1 cellular context compared by ENCODE assay signal in the genomic region with DNA sequence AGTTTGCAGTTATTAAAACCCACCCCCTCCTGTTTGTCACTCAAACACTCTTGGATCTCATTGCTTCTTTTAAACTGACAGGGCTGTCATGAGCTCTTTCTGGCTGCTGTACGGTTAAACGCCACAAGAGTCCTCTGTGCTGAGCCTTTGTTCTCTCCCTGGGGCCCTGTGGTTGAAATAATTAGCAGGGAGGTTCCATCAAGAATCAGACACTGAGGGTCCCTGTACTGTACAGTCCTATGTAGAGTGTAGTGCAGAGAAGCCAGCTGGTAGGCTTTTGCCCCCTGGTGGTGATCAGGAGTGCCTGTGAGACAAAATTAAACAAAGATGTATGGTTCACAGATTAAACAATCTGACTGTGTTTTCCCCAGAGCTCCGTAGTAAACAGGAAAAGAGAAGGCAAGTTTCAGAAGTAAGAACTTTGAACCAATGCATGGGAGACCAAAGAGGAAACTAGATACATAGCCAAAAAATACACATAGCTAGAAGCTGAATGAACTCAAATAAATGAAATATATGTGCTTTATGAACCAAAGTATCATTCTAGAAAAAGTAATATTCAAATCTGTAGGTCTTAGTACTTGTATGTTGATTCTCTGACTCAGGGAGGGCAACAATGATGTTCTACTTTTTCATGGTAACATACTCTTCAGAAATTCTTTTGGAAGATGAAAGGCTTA.
TF ChIP-seq lines count a peak whose summit lies in the region.

No MANE protein-coding gene starts in this region.

TF ChIP-seq in K562, 482 proteins besides CTCF, POLR2A, EP300 and RAD21 (continued from another document):
- TF ChIP-seq, protein P1, sequence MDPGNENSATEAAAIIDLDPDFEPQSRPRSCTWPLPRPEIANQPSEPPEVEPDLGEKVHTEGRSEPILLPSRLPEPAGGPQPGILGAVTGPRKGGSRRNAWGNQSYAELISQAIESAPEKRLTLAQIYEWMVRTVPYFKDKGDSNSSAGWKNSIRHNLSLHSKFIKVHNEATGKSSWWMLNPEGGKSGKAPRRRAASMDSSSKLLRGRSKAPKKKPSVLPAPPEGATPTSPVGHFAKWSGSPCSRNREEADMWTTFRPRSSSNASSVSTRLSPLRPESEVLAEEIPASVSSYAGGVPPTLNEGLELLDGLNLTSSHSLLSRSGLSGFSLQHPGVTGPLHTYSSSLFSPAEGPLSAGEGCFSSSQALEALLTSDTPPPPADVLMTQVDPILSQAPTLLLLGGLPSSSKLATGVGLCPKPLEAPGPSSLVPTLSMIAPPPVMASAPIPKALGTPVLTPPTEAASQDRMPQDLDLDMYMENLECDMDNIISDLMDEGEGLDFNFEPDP (CRISPR knock-in tag; IDR thresholded peaks at IDR 0.05), result no peak
- TF ChIP-seq YBX1 (IDR thresholded peaks at IDR 0.05) (no peak), DNMT1 (IDR thresholded peaks at IDR 0.05) (no peak), ERF (CRISPR knock-in tag; IDR thresholded peaks at IDR 0.05) (no peak), ZNF778 (CRISPR knock-in tag; IDR thresholded peaks at IDR 0.05) (no peak), KAT8 (IDR thresholded peaks at IDR 0.05; ENCODE audit: low read depth) (no peak), BCL6 (CRISPR knock-in tag; IDR thresholded peaks at IDR 0.05) (no peak), ZNF212 (CRISPR knock-in tag; IDR thresholded peaks at IDR 0.05) (no peak), NFE2L1 (tag; IDR thresholded peaks at IDR 0.05; ENCODE audit: borderline replicate concordance, low read depth) (no peak), MTA1 (IDR thresholded peaks at IDR 0.05; ENCODE audit: borderline replicate concordance) (0 out of 2 replicates have a peak, but pooled peaks have one; percentile 8), ATF1 (CRISPR knock-in tag; IDR thresholded peaks at IDR 0.05) (no peak), ATF1 (tag; IDR thresholded peaks at IDR 0.05) (peak; percentile 35; the same call in 1 of the 2 replicates), HNRNPLL (IDR thresholded peaks at IDR 0.05; ENCODE audit: low read depth, low read length, poor library complexity, severe bottlenecking) (no peak), MAFF (IDR thresholded peaks at IDR 0.05; ENCODE audit: low read length) (no peak), FOXA3 (CRISPR knock-in tag; conservative IDR thresholded peaks at IDR 0.05 in 1 of 2, IDR thresholded peaks at IDR 0.05 in 1 of 2) (no peak), FOXM1 (IDR thresholded peaks at IDR 0.05; ENCODE audit: low read depth) (peak; percentile 33; the same call in 1 of the 2 replicates), FOXM1 (CRISPR knock-in tag; IDR thresholded peaks at IDR 0.05; ENCODE audit: low read depth) (no peak), TBP (optimal IDR thresholded peaks at IDR 0.05; ENCODE audit: low read depth, low read length) (no peak), SIRT6 (IDR thresholded peaks at IDR 0.05; ENCODE audit: low read depth, low read length) (no peak), NFYB (IDR thresholded peaks at IDR 0.05; ENCODE audit: extremely low read depth, insufficient read length) (no peak), ESRRA (IDR thresholded peaks at IDR 0.05; ENCODE audit: borderline replicate concordance, low read depth) (no peak), TCF3 (CRISPR knock-in tag; IDR thresholded peaks at IDR 0.05) (no peak), ZNF224 (CRISPR knock-in tag; IDR thresholded peaks at IDR 0.05) (no peak), RAD51 (IDR thresholded peaks at IDR 0.05; ENCODE audit: borderline replicate concordance, low read depth) (no peak)
- TF ChIP-seq, protein P2, sequence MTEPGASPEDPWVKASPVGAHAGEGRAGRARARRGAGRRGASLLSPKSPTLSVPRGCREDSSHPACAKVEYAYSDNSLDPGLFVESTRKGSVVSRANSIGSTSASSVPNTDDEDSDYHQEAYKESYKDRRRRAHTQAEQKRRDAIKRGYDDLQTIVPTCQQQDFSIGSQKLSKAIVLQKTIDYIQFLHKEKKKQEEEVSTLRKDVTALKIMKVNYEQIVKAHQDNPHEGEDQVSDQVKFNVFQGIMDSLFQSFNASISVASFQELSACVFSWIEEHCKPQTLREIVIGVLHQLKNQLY (CRISPR knock-in tag; conservative IDR thresholded peaks at IDR 0.05), result no peak
- TF ChIP-seq, protein P3, sequence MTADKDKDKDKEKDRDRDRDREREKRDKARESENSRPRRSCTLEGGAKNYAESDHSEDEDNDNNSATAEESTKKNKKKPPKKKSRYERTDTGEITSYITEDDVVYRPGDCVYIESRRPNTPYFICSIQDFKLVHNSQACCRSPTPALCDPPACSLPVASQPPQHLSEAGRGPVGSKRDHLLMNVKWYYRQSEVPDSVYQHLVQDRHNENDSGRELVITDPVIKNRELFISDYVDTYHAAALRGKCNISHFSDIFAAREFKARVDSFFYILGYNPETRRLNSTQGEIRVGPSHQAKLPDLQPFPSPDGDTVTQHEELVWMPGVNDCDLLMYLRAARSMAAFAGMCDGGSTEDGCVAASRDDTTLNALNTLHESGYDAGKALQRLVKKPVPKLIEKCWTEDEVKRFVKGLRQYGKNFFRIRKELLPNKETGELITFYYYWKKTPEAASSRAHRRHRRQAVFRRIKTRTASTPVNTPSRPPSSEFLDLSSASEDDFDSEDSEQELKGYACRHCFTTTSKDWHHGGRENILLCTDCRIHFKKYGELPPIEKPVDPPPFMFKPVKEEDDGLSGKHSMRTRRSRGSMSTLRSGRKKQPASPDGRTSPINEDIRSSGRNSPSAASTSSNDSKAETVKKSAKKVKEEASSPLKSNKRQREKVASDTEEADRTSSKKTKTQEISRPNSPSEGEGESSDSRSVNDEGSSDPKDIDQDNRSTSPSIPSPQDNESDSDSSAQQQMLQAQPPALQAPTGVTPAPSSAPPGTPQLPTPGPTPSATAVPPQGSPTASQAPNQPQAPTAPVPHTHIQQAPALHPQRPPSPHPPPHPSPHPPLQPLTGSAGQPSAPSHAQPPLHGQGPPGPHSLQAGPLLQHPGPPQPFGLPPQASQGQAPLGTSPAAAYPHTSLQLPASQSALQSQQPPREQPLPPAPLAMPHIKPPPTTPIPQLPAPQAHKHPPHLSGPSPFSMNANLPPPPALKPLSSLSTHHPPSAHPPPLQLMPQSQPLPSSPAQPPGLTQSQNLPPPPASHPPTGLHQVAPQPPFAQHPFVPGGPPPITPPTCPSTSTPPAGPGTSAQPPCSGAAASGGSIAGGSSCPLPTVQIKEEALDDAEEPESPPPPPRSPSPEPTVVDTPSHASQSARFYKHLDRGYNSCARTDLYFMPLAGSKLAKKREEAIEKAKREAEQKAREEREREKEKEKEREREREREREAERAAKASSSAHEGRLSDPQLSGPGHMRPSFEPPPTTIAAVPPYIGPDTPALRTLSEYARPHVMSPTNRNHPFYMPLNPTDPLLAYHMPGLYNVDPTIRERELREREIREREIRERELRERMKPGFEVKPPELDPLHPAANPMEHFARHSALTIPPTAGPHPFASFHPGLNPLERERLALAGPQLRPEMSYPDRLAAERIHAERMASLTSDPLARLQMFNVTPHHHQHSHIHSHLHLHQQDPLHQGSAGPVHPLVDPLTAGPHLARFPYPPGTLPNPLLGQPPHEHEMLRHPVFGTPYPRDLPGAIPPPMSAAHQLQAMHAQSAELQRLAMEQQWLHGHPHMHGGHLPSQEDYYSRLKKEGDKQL (CRISPR knock-in tag; IDR thresholded peaks at IDR 0.05; ENCODE audit: borderline replicate concordance), result no peak
- TF ChIP-seq, protein P4, sequence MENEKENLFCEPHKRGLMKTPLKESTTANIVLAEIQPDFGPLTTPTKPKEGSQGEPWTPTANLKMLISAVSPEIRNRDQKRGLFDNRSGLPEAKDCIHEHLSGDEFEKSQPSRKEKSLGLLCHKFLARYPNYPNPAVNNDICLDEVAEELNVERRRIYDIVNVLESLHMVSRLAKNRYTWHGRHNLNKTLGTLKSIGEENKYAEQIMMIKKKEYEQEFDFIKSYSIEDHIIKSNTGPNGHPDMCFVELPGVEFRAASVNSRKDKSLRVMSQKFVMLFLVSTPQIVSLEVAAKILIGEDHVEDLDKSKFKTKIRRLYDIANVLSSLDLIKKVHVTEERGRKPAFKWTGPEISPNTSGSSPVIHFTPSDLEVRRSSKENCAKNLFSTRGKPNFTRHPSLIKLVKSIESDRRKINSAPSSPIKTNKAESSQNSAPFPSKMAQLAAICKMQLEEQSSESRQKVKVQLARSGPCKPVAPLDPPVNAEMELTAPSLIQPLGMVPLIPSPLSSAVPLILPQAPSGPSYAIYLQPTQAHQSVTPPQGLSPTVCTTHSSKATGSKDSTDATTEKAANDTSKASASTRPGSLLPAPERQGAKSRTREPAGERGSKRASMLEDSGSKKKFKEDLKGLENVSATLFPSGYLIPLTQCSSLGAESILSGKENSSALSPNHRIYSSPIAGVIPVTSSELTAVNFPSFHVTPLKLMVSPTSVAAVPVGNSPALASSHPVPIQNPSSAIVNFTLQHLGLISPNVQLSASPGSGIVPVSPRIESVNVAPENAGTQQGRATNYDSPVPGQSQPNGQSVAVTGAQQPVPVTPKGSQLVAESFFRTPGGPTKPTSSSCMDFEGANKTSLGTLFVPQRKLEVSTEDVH (IDR thresholded peaks at IDR 0.05; ENCODE audit: low read depth, partially characterized antibody), result no peak
- TF ChIP-seq, protein P5, sequence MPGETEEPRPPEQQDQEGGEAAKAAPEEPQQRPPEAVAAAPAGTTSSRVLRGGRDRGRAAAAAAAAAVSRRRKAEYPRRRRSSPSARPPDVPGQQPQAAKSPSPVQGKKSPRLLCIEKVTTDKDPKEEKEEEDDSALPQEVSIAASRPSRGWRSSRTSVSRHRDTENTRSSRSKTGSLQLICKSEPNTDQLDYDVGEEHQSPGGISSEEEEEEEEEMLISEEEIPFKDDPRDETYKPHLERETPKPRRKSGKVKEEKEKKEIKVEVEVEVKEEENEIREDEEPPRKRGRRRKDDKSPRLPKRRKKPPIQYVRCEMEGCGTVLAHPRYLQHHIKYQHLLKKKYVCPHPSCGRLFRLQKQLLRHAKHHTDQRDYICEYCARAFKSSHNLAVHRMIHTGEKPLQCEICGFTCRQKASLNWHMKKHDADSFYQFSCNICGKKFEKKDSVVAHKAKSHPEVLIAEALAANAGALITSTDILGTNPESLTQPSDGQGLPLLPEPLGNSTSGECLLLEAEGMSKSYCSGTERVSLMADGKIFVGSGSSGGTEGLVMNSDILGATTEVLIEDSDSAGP (CRISPR knock-in tag; IDR thresholded peaks at IDR 0.05), result no peak
- TF ChIP-seq, protein P6, sequence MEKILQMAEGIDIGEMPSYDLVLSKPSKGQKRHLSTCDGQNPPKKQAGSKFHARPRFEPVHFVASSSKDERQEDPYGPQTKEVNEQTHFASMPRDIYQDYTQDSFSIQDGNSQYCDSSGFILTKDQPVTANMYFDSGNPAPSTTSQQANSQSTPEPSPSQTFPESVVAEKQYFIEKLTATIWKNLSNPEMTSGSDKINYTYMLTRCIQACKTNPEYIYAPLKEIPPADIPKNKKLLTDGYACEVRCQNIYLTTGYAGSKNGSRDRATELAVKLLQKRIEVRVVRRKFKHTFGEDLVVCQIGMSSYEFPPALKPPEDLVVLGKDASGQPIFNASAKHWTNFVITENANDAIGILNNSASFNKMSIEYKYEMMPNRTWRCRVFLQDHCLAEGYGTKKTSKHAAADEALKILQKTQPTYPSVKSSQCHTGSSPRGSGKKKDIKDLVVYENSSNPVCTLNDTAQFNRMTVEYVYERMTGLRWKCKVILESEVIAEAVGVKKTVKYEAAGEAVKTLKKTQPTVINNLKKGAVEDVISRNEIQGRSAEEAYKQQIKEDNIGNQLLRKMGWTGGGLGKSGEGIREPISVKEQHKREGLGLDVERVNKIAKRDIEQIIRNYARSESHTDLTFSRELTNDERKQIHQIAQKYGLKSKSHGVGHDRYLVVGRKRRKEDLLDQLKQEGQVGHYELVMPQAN (IDR thresholded peaks at IDR 0.05; ENCODE audit: borderline replicate concordance), result no peak
- TF ChIP-seq, protein P7, sequence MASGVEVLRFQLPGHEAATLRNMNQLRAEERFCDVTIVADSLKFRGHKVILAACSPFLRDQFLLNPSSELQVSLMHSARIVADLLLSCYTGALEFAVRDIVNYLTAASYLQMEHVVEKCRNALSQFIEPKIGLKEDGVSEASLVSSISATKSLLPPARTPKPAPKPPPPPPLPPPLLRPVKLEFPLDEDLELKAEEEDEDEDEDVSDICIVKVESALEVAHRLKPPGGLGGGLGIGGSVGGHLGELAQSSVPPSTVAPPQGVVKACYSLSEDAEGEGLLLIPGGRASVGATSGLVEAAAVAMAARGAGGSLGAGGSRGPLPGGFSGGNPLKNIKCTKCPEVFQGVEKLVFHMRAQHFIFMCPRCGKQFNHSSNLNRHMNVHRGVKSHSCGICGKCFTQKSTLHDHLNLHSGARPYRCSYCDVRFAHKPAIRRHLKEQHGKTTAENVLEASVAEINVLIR (CRISPR knock-in tag; IDR thresholded peaks at IDR 0.05), result no peak
- TF ChIP-seq, protein P8, sequence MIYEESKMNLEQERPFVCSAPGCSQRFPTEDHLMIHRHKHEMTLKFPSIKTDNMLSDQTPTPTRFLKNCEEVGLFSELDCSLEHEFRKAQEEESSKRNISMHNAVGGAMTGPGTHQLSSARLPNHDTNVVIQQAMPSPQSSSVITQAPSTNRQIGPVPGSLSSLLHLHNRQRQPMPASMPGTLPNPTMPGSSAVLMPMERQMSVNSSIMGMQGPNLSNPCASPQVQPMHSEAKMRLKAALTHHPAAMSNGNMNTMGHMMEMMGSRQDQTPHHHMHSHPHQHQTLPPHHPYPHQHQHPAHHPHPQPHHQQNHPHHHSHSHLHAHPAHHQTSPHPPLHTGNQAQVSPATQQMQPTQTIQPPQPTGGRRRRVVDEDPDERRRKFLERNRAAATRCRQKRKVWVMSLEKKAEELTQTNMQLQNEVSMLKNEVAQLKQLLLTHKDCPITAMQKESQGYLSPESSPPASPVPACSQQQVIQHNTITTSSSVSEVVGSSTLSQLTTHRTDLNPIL (CRISPR knock-in tag; IDR thresholded peaks at IDR 0.05), result no peak
